In genomic region chr10:104328916-104329710, GRCh38 we compare ENCODE assay signal across 9 cellular contexts. TPM values are rescaled to one million over a fixed set of nuclear protein-coding genes. Genes with fewer than 3 reads are reported as not detected.
DNase-seq lines count a peak whose midpoint lies in the region; ATAC-seq, FAIRE-seq and TF ChIP-seq lines count a peak whose summit lies in the region.
"Had no signal": no experiment of that assay in that cellular context is flagged by ENCODE, and none has a peak within 500 bp of the region (broad histone marks: within the 10 kb centered on the region; RNA-seq: fewer than 3 reads in every experiment).

No MANE protein-coding gene starts in this region.

- H3K9me1 ChIP-seq in endothelial cell of umbilical vein (replicated peaks; ENCODE audit: control insufficient read depth, extremely low read depth, insufficient read depth, low read length) = no peaks in the 10 kb centered on the region

- H3K4me2 ChIP-seq in DOHH2 (ENCODE audit: low read length) (peak overlapping the region; percentile 56), endothelial cell of umbilical vein (ENCODE audit: insufficient read depth, low read length) (peak overlapping the region; percentile 71)

- no peak overlapping the region for H2AFZ ChIP-seq in endothelial cell of umbilical vein (ENCODE audit: low read depth, low read length)

- H3K27ac ChIP-seq in DOHH2 (ENCODE audit: low read depth, low read length) (no peak overlapping the region), endothelial cell of umbilical vein (ENCODE audit: insufficient read depth, low read depth, low read length) (peak overlapping the region; percentile 96)
- H3K27ac ChIP-seq in naive thymus-derived CD4-positive, alpha-beta T cell (ENCODE audit: low read depth, low read length) = peak overlapping the region; percentile 78

- H3K9me2 ChIP-seq in DOHH2 (replicated peaks; ENCODE audit: control insufficient read depth, low read length) = no peaks in the 10 kb centered on the region

- peak overlapping the region; percentile 89 for H3K9ac ChIP-seq in endothelial cell of umbilical vein (replicated peaks; ENCODE audit: extremely low read depth, insufficient read depth, low read length)

- peaks cover 3% of the 10 kb centered on the region; the same call in 1 of the 2 replicates for H3F3A ChIP-seq in DOHH2 (ENCODE audit: control insufficient read depth, insufficient read depth)

- dilution Hi-C loops in endothelial cell of umbilical vein (cut with MboI; ENCODE audit: extremely low pct_ligation_motif_present, low sequenced_read_pairs) = no loop called here

- BruUV-seq in endothelial cell of umbilical vein (replicated peaks; lab: Mats Ljungman, UMichigan) = no TSS peak

- H3K4me1 ChIP-seq in DOHH2 (ENCODE audit: control insufficient read depth, low read length) (peaks cover 50% of the 10 kb centered on the region), endothelial cell of umbilical vein (ENCODE audit: control insufficient read depth, extremely low read depth, insufficient read depth, low read length) (peaks cover 91% of the 10 kb centered on the region)
- H3K4me1 ChIP-seq in naive thymus-derived CD4-positive, alpha-beta T cell (ENCODE audit: control insufficient read depth in 2 of 2, insufficient read depth in 2 of 2, low read length in 2 of 2) = peaks cover 64 to 97% of the 10 kb centered on the region in 2 donors

- peak overlapping the region; percentile 98 for H3K27ac Mint-ChIP-seq in HFFc6
- H3K27ac Mint-ChIP-seq in naive thymus-derived CD4-positive, alpha-beta T cell = peak overlapping the region; percentile 87 to 97 (median 94)
- H3K27ac Mint-ChIP-seq in stimulated activated naive B cell treated with anti-CD40 and anti-IgM and Interleukin-4, amounts not matched to agents 10 μg/mL and 1 μg/mL and 100 μg/mL, for 72 hours = peak overlapping the region; percentile 93

- POLR2A ChIA-PET in endothelial cell of umbilical vein (lab: Charles Lee) = interaction anchor here (0.8 to 1.5 kb wide), 2 partner anchors 9 to 10 kb away, joined by 3 to 10 read pairs; partner anchors contain the start of gene ITPRIP
- POLR2A ChIA-PET in naive thymus-derived CD4-positive, alpha-beta T cell (lab: Charles Lee) = interaction anchor here (1.0 to 5.9 kb wide), 5 partner anchors 9 to 207 kb away, joined by 3 to 60 read pairs (median 8); partner anchors contain the start of genes ITPRIP and SFR1

- peaks cover 94% of the 10 kb centered on the region for H3K4me1 Mint-ChIP-seq in HFFc6 (ENCODE audit: low read depth)
- peaks cover 80 to 100% (median 99%) of the 10 kb centered on the region in 7 donors for H3K4me1 Mint-ChIP-seq in naive thymus-derived CD4-positive, alpha-beta T cell
- peaks cover 81 to 96% of the 10 kb centered on the region in 2 donors for H3K4me1 Mint-ChIP-seq in stimulated activated naive B cell treated with anti-CD40 and anti-IgM and Interleukin-4, amounts not matched to agents 10 μg/mL and 1 μg/mL and 100 μg/mL, for 72 hours

- TF ChIP-seq CTCF in DOHH2 (IDR thresholded peaks at IDR 0.05; ENCODE audit: low read depth, low read length, poor library complexity, severe bottlenecking) (no peak), HFFc6 (IDR thresholded peaks at IDR 0.05) (no peak), endothelial cell of umbilical vein (IDR thresholded peaks at IDR 0.05; ENCODE audit: extremely low read depth in 1 of 2, insufficient read depth in 1 of 2, low read depth in 1 of 2, low read length in 2 of 2) (no peak)

- peaks cover 28% of the 10 kb centered on the region for H3K36me3 Mint-ChIP-seq in HFFc6 (ENCODE audit: low read depth)
- peaks cover 0 to 17% (median 4%) of the 10 kb centered on the region in 5 donors for H3K36me3 Mint-ChIP-seq in naive thymus-derived CD4-positive, alpha-beta T cell
- H3K36me3 Mint-ChIP-seq in stimulated activated naive B cell treated with anti-CD40 and anti-IgM and Interleukin-4, amounts not matched to agents 10 μg/mL and 1 μg/mL and 100 μg/mL, for 72 hours = peaks cover 23 to 46% of the 10 kb centered on the region in 2 donors

- H3K36me3 ChIP-seq in DOHH2 (ENCODE audit: control insufficient read depth, low read length) = peaks cover 4% of the 10 kb centered on the region; the same call in 1 of the 2 replicates
- no peaks in the 10 kb centered on the region for H3K36me3 ChIP-seq in endothelial cell of umbilical vein (ENCODE audit: control insufficient read depth in 2 of 2, extremely low read depth in 1 of 2, insufficient read depth in 2 of 2, low read length in 2 of 2)
- H3K36me3 ChIP-seq in naive thymus-derived CD4-positive, alpha-beta T cell (ENCODE audit: control insufficient read depth in 2 of 3, insufficient read depth in 3 of 3, low read length in 3 of 3) = no peaks in the 10 kb centered on the region

- peaks cover 100% of the 10 kb centered on the region for H3K79me2 ChIP-seq in DOHH2 (ENCODE audit: control insufficient read depth, low read length)
- peaks cover 88% of the 10 kb centered on the region for H3K79me2 ChIP-seq in endothelial cell of umbilical vein (ENCODE audit: control insufficient read depth, insufficient read depth, low read length)

- CTCF ChIA-PET in endothelial cell of umbilical vein (lab: Charles Lee) = interaction anchor here (0.9 to 3.9 kb wide), 6 partner anchors 8 to 38 kb away, joined by 3 to 33 read pairs (median 3); no protein-coding TSS in a partner anchor
- CTCF ChIA-PET in naive thymus-derived CD4-positive, alpha-beta T cell (lab: Charles Lee) = interaction anchor here (0.7 to 2.7 kb wide), 5 partner anchors 8 to 37 kb away, joined by 3 to 15 read pairs (median 9); partner anchors contain the start of gene ITPRIP

- H3K9me3 Mint-ChIP-seq in HFFc6 = no peaks in the 10 kb centered on the region; the same call in 1 of the 2 replicates
- H3K9me3 Mint-ChIP-seq in naive thymus-derived CD4-positive, alpha-beta T cell = peaks cover 0 to 4% (median 0%) of the 10 kb centered on the region in 11 donors
- H3K9me3 Mint-ChIP-seq in stimulated activated naive B cell treated with anti-CD40 and anti-IgM and Interleukin-4, amounts not matched to agents 10 μg/mL and 1 μg/mL and 100 μg/mL, for 72 hours = no peaks in the 10 kb centered on the region

- no peak for TF ChIP-seq POLR2A in endothelial cell of umbilical vein (IDR thresholded peaks at IDR 0.05; ENCODE audit: low read depth, low read length)

- H3K4me3 Mint-ChIP-seq in HFFc6 = peak overlapping the region; percentile 86
- H3K4me3 Mint-ChIP-seq in naive thymus-derived CD4-positive, alpha-beta T cell = peak overlapping the region; percentile 76 to 93 (median 86)
- peak overlapping the region; percentile 75 to 80 for H3K4me3 Mint-ChIP-seq in stimulated activated naive B cell treated with anti-CD40 and anti-IgM and Interleukin-4, amounts not matched to agents 10 μg/mL and 1 μg/mL and 100 μg/mL, for 72 hours

- no peaks in the 10 kb centered on the region for H3K9me3 ChIP-seq in DOHH2 (ENCODE audit: control insufficient read depth, insufficient read depth, low read length)
- H3K9me3 ChIP-seq in endothelial cell of umbilical vein (replicated peaks; ENCODE audit: control insufficient read depth, insufficient read depth, low read length) = no peaks in the 10 kb centered on the region
- H3K9me3 ChIP-seq in naive thymus-derived CD4-positive, alpha-beta T cell (ENCODE audit: control insufficient read depth in 2 of 3, low read length in 3 of 3) = no peaks in the 10 kb centered on the region

- peak; percentile 64 for ATAC-seq in naive thymus-derived CD4-positive, alpha-beta T cell
- ATAC-seq in stimulated activated naive B cell treated with anti-CD40 and anti-IgM and Interleukin-4, amounts not matched to agents 10 μg/mL and 1 μg/mL and 100 μg/mL, for 72 hours (replicated peaks) = peak; percentile 81 to 88

- DNase-seq in HFFc6 (peak; percentile 94), NCI-H226 (peak; percentile 98), endothelial cell of umbilical vein (ENCODE audit: low read depth, low spot score) (peak; percentile 86), NCI-H2196 (lab: John Stamatoyannopoulos, UW; ENCODE audit: unreplicated experiment) (no peak)
- DNase-seq in activated CD8-positive, alpha-beta memory T cell treated with anti-CD3 and anti-CD28 coated beads, Interleukin-2, amount 50 U/mL, for 1 hour (ENCODE audit: extremely low read depth) = peak; percentile 79
- peak in 8 of 9 donors; percentile 71 to 95 (median 80) for DNase-seq in naive thymus-derived CD4-positive, alpha-beta T cell
- peak; percentile 70 for DNase-seq in stimulated activated naive B cell treated with anti-CD40 and anti-IgM and Interleukin-4, amounts not matched to agents 10 μg/mL and 1 μg/mL and 100 μg/mL, for 72 hours

- H3K27me3 Mint-ChIP-seq in HFFc6 (ENCODE audit: insufficient read depth) = peaks cover 36% of the 10 kb centered on the region
- H3K27me3 Mint-ChIP-seq in naive thymus-derived CD4-positive, alpha-beta T cell = no peaks in the 10 kb centered on the region
- H3K27me3 Mint-ChIP-seq in stimulated activated naive B cell treated with anti-CD40 and anti-IgM and Interleukin-4, amounts not matched to agents 10 μg/mL and 1 μg/mL and 100 μg/mL, for 72 hours = no peaks in the 10 kb centered on the region

- peak; percentile 99 for FAIRE-seq in endothelial cell of umbilical vein (lab: Jason Lieb, UNC)
- FAIRE-seq: colon had no signal

- H3K4me3 ChIP-seq in DOHH2 (ENCODE audit: low read length) (peak overlapping the region; percentile 9; the same call in 1 of the 2 replicates), endothelial cell of umbilical vein (replicated peaks in 1 of 3; ENCODE audit: insufficient read depth in 1 of 3, low read depth in 1 of 3, low read length in 3 of 3) (peak overlapping the region in 1 of 3 experiments; percentile 1)
- H3K4me3 ChIP-seq in naive thymus-derived CD4-positive, alpha-beta T cell (ENCODE audit: low read length) = peak overlapping the region; percentile 51

- H4K20me1 ChIP-seq in DOHH2 (ENCODE audit: control insufficient read depth, insufficient read depth, low read depth, low read length) (peaks cover 29% of the 10 kb centered on the region), endothelial cell of umbilical vein (replicated peaks; ENCODE audit: control insufficient read depth, extremely low read depth, insufficient read depth, low read length) (no peaks in the 10 kb centered on the region)

- intact Hi-C loops in endothelial cell of umbilical vein (cut with micrococcal nuclease) = loop anchor here (1.0 to 2.0 kb wide), 2 partner anchors 14 to 24 kb away; no protein-coding TSS in a partner anchor
- intact Hi-C loops in naive thymus-derived CD4-positive, alpha-beta T cell (cut with micrococcal nuclease) = loop anchor here (1.0 to 5.0 kb wide), 7 partner anchors 9 to 412 kb away; partner anchors contain the start of genes ITPRIP (in 2 of the 2), GSTO2 (in 1 of the 2), SFR1 (in 1 of the 2) and STN1 (in 1 of the 2)

- H3K27me3 ChIP-seq in DOHH2 (ENCODE audit: control insufficient read depth, low read length) (no peaks in the 10 kb centered on the region), endothelial cell of umbilical vein (ENCODE audit: control insufficient read depth in 2 of 2, insufficient read depth in 2 of 2, low read length in 2 of 2) (no peaks in the 10 kb centered on the region)
- H3K27me3 ChIP-seq in naive thymus-derived CD4-positive, alpha-beta T cell (ENCODE audit: control insufficient read depth in 2 of 2, insufficient read depth in 2 of 2, low read length in 2 of 2) = no peaks in the 10 kb centered on the region

RNA-seq across cellular contexts. Expression of gene ITPRIP, which starts 9.2 kb away (rescaled TPM):
- total RNA-seq in HFFc6 (2021; fragmentation: NEBNext Ultra II Directional; extraction: Animal tissue kit (Norgen Biotek cat#: 25700)) = 10 to 100 TPM; 23.9 to 34.7 (median 29.7) TPM
- total RNA-seq in endothelial cell of umbilical vein = 31.4 and 33.3 TPM in 2 replicates
- polyA plus RNA-seq in endothelial cell of umbilical vein = 27.5 and 33.2 TPM in 2 replicates
- polyA plus RNA-seq in endothelial cell of umbilical vein (2011; cell fraction: cytosol; rRNA removed) = 30.0 and 32.0 TPM in 2 replicates
- 46.1 and 47.6 TPM in 2 replicates for polyA plus RNA-seq in endothelial cell of umbilical vein (2011; cell fraction: nucleus; rRNA removed)
- polyA plus RNA-seq in endothelial cell of umbilical vein (2012) = 33.9 and 36.0 TPM in 2 replicates
- polyA minus RNA-seq in endothelial cell of umbilical vein = 41.3 and 46.5 TPM in 2 replicates
- 13.7 TPM for polyA minus RNA-seq in endothelial cell of umbilical vein (2011; cell fraction: cytosol; rRNA and poly(A)+ RNA removed)
- 69.6 and 71.3 TPM in 2 replicates for polyA minus RNA-seq in endothelial cell of umbilical vein (2011; cell fraction: nucleus; rRNA and poly(A)+ RNA removed)
- 100 to 1,000 TPM in 1 of 5 experiments, 10 to 100 TPM in 4; 20.0 to 129 (median 27.8) TPM for total RNA-seq in naive thymus-derived CD4-positive, alpha-beta T cell
- polyA plus RNA-seq in naive thymus-derived CD4-positive, alpha-beta T cell = 10 to 100 TPM; 17.8 to 18.0 TPM

RNA-seq across cellular contexts. Expression of gene CFAP58, which starts 24.5 kb away (rescaled TPM):
- 1 to 10 TPM in 1 of 6 experiments, under 1 TPM in 5; 0.35 to 1.1 (median 0.41) TPM for total RNA-seq in HFFc6 (2021; fragmentation: NEBNext Ultra II Directional; extraction: Animal tissue kit (Norgen Biotek cat#: 25700))
- total RNA-seq in endothelial cell of umbilical vein = 0.29 and 0.35 TPM in 2 replicates
- 0.03 and 0.07 TPM in 2 replicates for polyA plus RNA-seq in endothelial cell of umbilical vein
- 0.10 and 0.17 TPM in 2 replicates for polyA plus RNA-seq in endothelial cell of umbilical vein (2011; cell fraction: cytosol; rRNA removed)
- polyA plus RNA-seq in endothelial cell of umbilical vein (2011; cell fraction: nucleus; rRNA removed) = 1.0 and 1.5 TPM in 2 replicates
- 0.55 and 0.61 TPM in 2 replicates for polyA plus RNA-seq in endothelial cell of umbilical vein (2012)
- polyA minus RNA-seq in endothelial cell of umbilical vein = 0.07 TPM in 1 of 2 replicates, not detected in the other
- not detected for polyA minus RNA-seq in endothelial cell of umbilical vein (2011; cell fraction: cytosol; rRNA and poly(A)+ RNA removed)
- polyA minus RNA-seq in endothelial cell of umbilical vein (2011; cell fraction: nucleus; rRNA and poly(A)+ RNA removed) = 0.34 and 0.72 TPM in 2 replicates
- total RNA-seq in naive thymus-derived CD4-positive, alpha-beta T cell = under 1 TPM in 1 of 5 experiments, not detected in 4; 0.17 TPM
- not detected for polyA plus RNA-seq in naive thymus-derived CD4-positive, alpha-beta T cell
